Comparison of ENCODE assay signal across 25 cellular contexts in the genomic region with DNA sequence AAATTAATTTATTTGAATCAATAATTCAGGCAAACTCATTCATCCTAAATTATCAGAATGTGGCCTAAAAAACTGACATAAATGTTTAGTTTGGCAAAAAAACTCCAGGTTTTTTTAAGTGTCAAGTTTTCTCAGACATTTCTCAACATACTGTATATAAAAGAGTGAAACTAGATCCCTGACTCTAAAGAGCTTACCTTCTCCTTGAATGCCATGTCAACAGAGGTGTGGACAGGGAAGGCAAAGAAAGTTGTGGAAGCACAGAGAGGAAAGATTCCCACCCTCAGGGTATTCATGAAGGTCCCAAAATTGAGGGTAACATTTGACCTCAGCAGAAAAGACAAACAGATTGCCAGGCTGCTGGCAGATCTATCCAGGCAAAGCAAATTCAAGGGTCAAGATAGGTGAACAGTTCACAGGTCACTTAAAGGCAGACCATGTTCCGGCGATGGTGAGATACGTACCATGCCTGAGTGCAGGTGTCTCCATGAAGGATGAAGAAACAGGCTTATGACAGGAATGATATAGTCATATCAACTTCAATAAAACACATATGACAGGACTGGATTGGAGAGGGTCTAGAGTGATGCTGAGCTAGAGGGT.
DNase-seq lines count a peak whose midpoint lies in the region; ATAC-seq, FAIRE-seq and TF ChIP-seq lines count a peak whose summit lies in the region.
"Had no signal": no experiment of that assay in that cellular context is flagged by ENCODE, and none has a peak within 500 bp of the region (broad histone marks: within the 10 kb centered on the region; RNA-seq: fewer than 3 reads in every experiment).

No MANE protein-coding gene starts in this region.

- in situ Hi-C loops in HepG2 (cut with HindIII; ENCODE audit: extremely low pct_ligation_motif_present, low pct_unique_long_range_greater_than_20kb): no loop called here

- H3K4me3 ChIP-seq in liver (ENCODE audit: low read depth in 1 of 3, low read length in 3 of 3) (no peak overlapping the region), HepG2 (replicated peaks in 1 of 3; ENCODE audit: insufficient read depth in 1 of 3, low read depth in 2 of 3, low read length in 3 of 3) (no peak overlapping the region)
- H3K4me3 ChIP-seq: BLaER1, GM12878 had no signal

- no peak for ATAC-seq in HepG2
- ATAC-seq in left lobe of liver: peak; percentile 98
- ATAC-seq in HG02973 (IDR thresholded peaks at IDR 0.05; ENCODE audit: unreplicated experiment): no peak
- ATAC-seq: GM12878 had no signal

- no peak overlapping the region for H2AFZ ChIP-seq in HepG2 (ENCODE audit: low read length)

- no peaks in the 10 kb centered on the region for H3K79me2 ChIP-seq in HepG2 (ENCODE audit: insufficient read depth, low read length)

- H4K20me1 ChIP-seq in HepG2 (ENCODE audit: insufficient read depth, low read length): no peaks in the 10 kb centered on the region
- H4K20me1 ChIP-seq: BLaER1 had no signal

- no TSS peak for BruUV-seq in HepG2 (replicated peaks; lab: Mats Ljungman, UMichigan)

- 34% methylated on average over 3 of the region's 3 CpGs for WGBS in liver
- 26% methylated on average over 3 of the region's 3 CpGs for WGBS in HepG2 (ENCODE audit: low lambda C conversion rate)

- no peaks in the 10 kb centered on the region for H3K27me3 ChIP-seq in liver (ENCODE audit: control insufficient read depth in 4 of 4, insufficient read depth in 4 of 4, low read length in 3 of 4)
- no peaks in the 10 kb centered on the region for H3K27me3 ChIP-seq in HepG2 (ENCODE audit: control insufficient read depth in 1 of 2, insufficient read depth in 2 of 2, low read length in 2 of 2)
- H3K27me3 ChIP-seq: BE2C, BLaER1 had no signal

- POLR2A ChIA-PET in HepG2 (lab: Yijun Ruan, JAX): no interaction called here

- CTCF ChIA-PET in HepG2 (lab: Yijun Ruan, JAX; ENCODE audit: low intra/inter-chr PET ratio, low total read pairs): no interaction called here

- H3K4me1 ChIP-seq in liver (ENCODE audit: control insufficient read depth in 4 of 4, insufficient read depth in 4 of 4, low read length in 3 of 4): peaks cover 0 to 12% (median 6%) of the 10 kb centered on the region in 4 donors
- no peaks in the 10 kb centered on the region for H3K4me1 ChIP-seq in HepG2 (ENCODE audit: insufficient read depth, low read length)
- H3K4me1 ChIP-seq: BE2C, BLaER1 had no signal

- TF ChIP-seq EP300 in HepG2 (IDR thresholded peaks at IDR 0.05; ENCODE audit: low read depth in 2 of 2, low read length in 2 of 2) (no peak), HepG2 (CRISPR knock-in tag; IDR thresholded peaks at IDR 0.05; ENCODE audit: borderline replicate concordance) (no peak)

- DNase-seq in HepG2 (ENCODE audit: low spot score) (no peak), left lobe of liver (ENCODE audit: low spot score) (peak; percentile 47), cortex of kidney (lab: John Stamatoyannopoulos, UW) (no peak)
- DNase-seq: 8988T; ACHN; BE2C; C1 segment of cervical spinal cord; CD4-positive, alpha-beta memory T cell; CD4-positive, CD25-positive, alpha-beta regulatory T cell; CD8-positive, alpha-beta memory T cell; COR-L47; DMS 273 treated with DMSO at 0.1 percent for 48 hours; DMS153; DMS53; DMS79; DND-41; EL; GDM1 had no signal

- TF ChIP-seq POLR2A in HepG2 (IDR thresholded peaks at IDR 0.05; ENCODE audit: insufficient read depth in 1 of 2, low read depth in 2 of 2, low read length in 2 of 2): no peak

- no peak overlapping the region for H3K4me2 ChIP-seq in HepG2 (ENCODE audit: low read depth, low read length)
- H3K4me2 ChIP-seq: BLaER1 had no signal

- H3K27ac ChIP-seq in liver (ENCODE audit: low read depth in 1 of 2, low read length in 2 of 2) (no peak overlapping the region), HepG2 (ENCODE audit: extremely low read length, insufficient read depth, low read length) (no peak overlapping the region)
- H3K27ac ChIP-seq: BLaER1 had no signal

- peaks cover 0 to 1% (median 0%) of the 10 kb centered on the region in 4 donors for H3K9me3 ChIP-seq in liver (ENCODE audit: control insufficient read depth in 4 of 4, low read length in 3 of 4)
- H3K9me3 ChIP-seq in HepG2 (ENCODE audit: low read length): no peaks in the 10 kb centered on the region
- H3K9me3 ChIP-seq: BE2C, BLaER1 had no signal

- intact Hi-C loops in HepG2 (cut with micrococcal nuclease; ENCODE audit: unreplicated experiment): no loop called here

- no peak for TF ChIP-seq CTCF in liver (IDR thresholded peaks at IDR 0.05; ENCODE audit: low read depth, low read length, missing input control)
- TF ChIP-seq CTCF in HepG2 (CRISPR knock-in tag; IDR thresholded peaks at IDR 0.05): no peak

- FAIRE-seq in HepG2 (lab: Jason Lieb, UNC): no peak
- FAIRE-seq: A204.1, GM12878, GM12892, GM18507 had no signal

- H3K36me3 ChIP-seq in liver (ENCODE audit: control insufficient read depth in 4 of 4, insufficient read depth in 3 of 4, low read depth in 1 of 4, low read length in 3 of 4): no peaks in the 10 kb centered on the region
- no peaks in the 10 kb centered on the region for H3K36me3 ChIP-seq in HepG2 (replicated peaks in 1 of 2; ENCODE audit: control insufficient read depth in 1 of 2, insufficient read depth in 2 of 2, low read length in 2 of 2)
- H3K36me3 ChIP-seq: BE2C, BLaER1 had no signal

- TF ChIP-seq RAD21 in liver (IDR thresholded peaks at IDR 0.05) (peak; percentile 22 to 51), HepG2 (CRISPR knock-in tag; IDR thresholded peaks at IDR 0.05) (no peak)

- H3K9ac ChIP-seq in liver (ENCODE audit: low read depth in 1 of 2, low read length in 2 of 2) (no peak overlapping the region), HepG2 (ENCODE audit: insufficient read depth, low read depth, low read length) (no peak overlapping the region)
- H3K9ac ChIP-seq: BLaER1 had no signal

TF ChIP-seq in liver, 16 proteins besides CTCF, POLR2A, EP300 and RAD21:
- TF ChIP-seq RXRA (IDR thresholded peaks at IDR 0.05) (peak; percentile 73 to 88), GABPA (IDR thresholded peaks at IDR 0.05 in 1 of 2, conservative IDR thresholded peaks at IDR 0.05 in 1 of 2) (no peak), NR2F2 (IDR thresholded peaks at IDR 0.05) (peak; percentile 93), YY1 (IDR thresholded peaks at IDR 0.05) (peak; percentile 28), HNF4A (conservative IDR thresholded peaks at IDR 0.05) (peak; percentile 36 to 54), SP1 (IDR thresholded peaks at IDR 0.05) (peak; percentile 40), FOXA1 (IDR thresholded peaks at IDR 0.05) (no peak), TAF1 (conservative IDR thresholded peaks at IDR 0.05) (no peak)
TF ChIP-seq in liver: peak in this region for 5.

TF ChIP-seq in HepG2, 621 proteins besides CTCF, POLR2A, EP300 and RAD21:
- TF ChIP-seq ZNF572 (CRISPR knock-in tag; IDR thresholded peaks at IDR 0.05) (no peak), ZNF615 (CRISPR knock-in tag; IDR thresholded peaks at IDR 0.05; ENCODE audit: borderline replicate concordance) (no peak), ZNF7 (CRISPR knock-in tag; IDR thresholded peaks at IDR 0.05) (no peak)
